In the genomic region with DNA sequence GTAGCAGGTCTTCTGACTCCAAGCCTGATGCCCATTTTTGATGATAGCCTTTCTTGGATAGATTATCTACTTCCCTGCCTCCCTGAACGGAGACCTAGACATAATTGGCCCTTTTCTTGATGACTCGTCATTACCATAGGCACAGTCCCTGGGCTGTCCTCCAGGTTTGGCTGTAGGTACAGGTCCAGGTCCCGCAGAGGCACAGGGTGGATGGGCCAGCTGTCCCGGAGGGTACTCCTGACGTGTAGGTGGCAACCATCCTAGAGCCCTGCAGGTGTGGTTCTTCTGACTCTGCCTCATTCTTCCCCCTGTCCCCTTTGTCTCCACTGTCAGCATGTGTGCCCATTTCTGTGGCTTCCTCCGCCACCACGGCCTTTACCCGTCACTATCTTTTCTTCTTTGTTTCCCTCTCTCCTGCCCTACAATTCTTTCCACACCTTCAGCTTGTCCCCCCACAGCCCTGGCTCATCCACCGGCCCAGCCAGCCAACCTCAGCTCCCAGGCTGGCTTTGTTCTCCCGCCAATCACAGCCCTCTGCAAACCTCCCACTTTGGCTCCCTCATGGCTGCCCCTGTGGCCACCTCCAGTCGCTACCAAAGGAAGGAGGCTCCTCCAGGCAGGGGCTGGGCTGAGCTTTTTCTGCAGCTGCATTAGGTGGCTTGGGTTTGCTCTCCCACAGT, we compare ENCODE assay signal across 13 cellular contexts.
DNase-seq lines count a peak whose midpoint lies in the region; ATAC-seq and TF ChIP-seq lines count a peak whose summit lies in the region.
"Had no signal": no experiment of that assay in that cellular context is flagged by ENCODE, and none has a peak within 500 bp of the region (broad histone marks: within the 10 kb centered on the region; RNA-seq: fewer than 3 reads in every experiment).

No MANE protein-coding gene starts in this region.

- in situ Hi-C loops in KBM-7 (cut with MboI; ENCODE audit: low pct_unique_long_range_greater_than_20kb, low sequenced_read_pairs), result no loop called here

- H3K9me3 ChIP-seq in heart left ventricle (no peaks in the 10 kb centered on the region), lower lobe of right lung (no peaks in the 10 kb centered on the region), thoracic aorta (no peaks in the 10 kb centered on the region)
- H3K9me3 ChIP-seq: Caco-2 had no signal

- H3K4me1 Mint-ChIP-seq in brain, result peaks cover 59% of the 10 kb centered on the region
- H3K4me1 Mint-ChIP-seq in activated CD4-positive, alpha-beta T cell treated with anti-CD3 and anti-CD28 coated beads, Interleukin-2, amount 10 ng/mL, durations not matched to agents 24 days and 14 days, result peaks cover 42% of the 10 kb centered on the region

- H3K9me3 Mint-ChIP-seq in brain, result no peaks in the 10 kb centered on the region
- peaks cover 13% of the 10 kb centered on the region for H3K9me3 Mint-ChIP-seq in activated CD4-positive, alpha-beta T cell treated with anti-CD3 and anti-CD28 coated beads, Interleukin-2, amount 10 ng/mL, durations not matched to agents 24 days and 14 days

- H3K4me3 ChIP-seq in heart left ventricle, result no peak overlapping the region
- no peak overlapping the region for H3K4me3 ChIP-seq in lower lobe of right lung
- no peak overlapping the region for H3K4me3 ChIP-seq in thoracic aorta

- DNase-seq in heart left ventricle (peak in 1 of 5 donors; percentile 40), Right ventricle myocardium inferior (ENCODE audit: missing footprints) (no peak), lower lobe of right lung (peak; percentile 38), thoracic aorta (ENCODE audit: low spot score) (no peak), KBM-7 (no peak), retina (no peak)
- DNase-seq in activated CD4-positive, alpha-beta T cell treated with anti-CD3 and anti-CD28 coated beads, Interleukin-2, amount 10 ng/mL, durations not matched to agents 24 days and 14 days, result no peak
- DNase-seq: activated CD4-positive, alpha-beta T cell treated with anti-CD3 and anti-CD28 coated beads for 48 hours; activated T-cell treated with anti-CD3 and anti-CD28 coated beads, Interleukin-2, amount 50 U/mL, for 48 hours; Caco-2; HCEC 1CT; stimulated activated CD4-positive, alpha-beta T cell treated with anti-CD3 and anti-CD28 coated beads, Interleukin-12 subunit alpha, Interleukin-12 subunit beta, amount 100 ng/mL, for 4 hours had no signal

- peaks cover 3% of the 10 kb centered on the region for H3K27me3 Mint-ChIP-seq in brain
- peaks cover 3% of the 10 kb centered on the region for H3K27me3 Mint-ChIP-seq in activated CD4-positive, alpha-beta T cell treated with anti-CD3 and anti-CD28 coated beads, Interleukin-2, amount 10 ng/mL, durations not matched to agents 24 days and 14 days

- ATAC-seq in heart left ventricle (no peak), Right ventricle myocardium inferior (no peak), lower lobe of right lung (no peak), thoracic aorta (ENCODE audit: insufficient number of reproducible peaks, low FRiP score, low read depth) (no peak)

- TF ChIP-seq CTCF in heart left ventricle (IDR thresholded peaks at IDR 0.05), result no peak
- no peak for TF ChIP-seq CTCF in brain (conservative IDR thresholded peaks at IDR 0.05)
- TF ChIP-seq CTCF in lower lobe of right lung (IDR thresholded peaks at IDR 0.05), result no peak
- no peak for TF ChIP-seq CTCF in thoracic aorta (IDR thresholded peaks at IDR 0.05)

- no peak for TF ChIP-seq POLR2A in heart left ventricle (IDR thresholded peaks at IDR 0.05)

- intact Hi-C loops in heart left ventricle (cut with DNase I), result loop anchor here in 4 of 10 donors (5.0 to 10.0 kb wide), 4 partner anchors 63 to 133 kb away; no protein-coding TSS in a partner anchor
- intact Hi-C loops in Right ventricle myocardium inferior (cut with DNase I), result no loop called here
- intact Hi-C loops in lower lobe of right lung (cut with DNase I), result no loop called here
- intact Hi-C loops in activated CD4-positive, alpha-beta T cell treated with anti-CD3 and anti-CD28 coated beads, Interleukin-2, amount 10 ng/mL, durations not matched to agents 24 days and 14 days (cut with micrococcal nuclease), result no loop called here

- peaks cover 35% of the 10 kb centered on the region for H3K36me3 Mint-ChIP-seq in brain
- no peaks in the 10 kb centered on the region for H3K36me3 Mint-ChIP-seq in activated CD4-positive, alpha-beta T cell treated with anti-CD3 and anti-CD28 coated beads, Interleukin-2, amount 10 ng/mL, durations not matched to agents 24 days and 14 days (ENCODE audit: low read depth)

- H3K4me1 ChIP-seq in heart left ventricle, result peaks cover 10 to 72% (median 59%) of the 10 kb centered on the region in 12 donors
- peaks cover 55% of the 10 kb centered on the region for H3K4me1 ChIP-seq in lower lobe of right lung
- peaks cover 23 to 59% of the 10 kb centered on the region in 2 donors for H3K4me1 ChIP-seq in thoracic aorta (ENCODE audit: control insufficient read depth in 1 of 2, low read depth in 2 of 2)
- H3K4me1 ChIP-seq: Caco-2 had no signal

- peak overlapping the region; percentile 31 to 86 (median 79) for H3K27ac Mint-ChIP-seq in brain
- H3K27ac Mint-ChIP-seq in activated CD4-positive, alpha-beta T cell treated with anti-CD3 and anti-CD28 coated beads, Interleukin-2, amount 10 ng/mL, durations not matched to agents 24 days and 14 days, result no peak overlapping the region

- WGBS in heart left ventricle, 4 donors, result 78 to 81% (median 79%) methylated on average over 11 of the region's 11 CpGs

- H3K27ac ChIP-seq in heart left ventricle (peak overlapping the region in 11 of 12 donors; percentile 12 to 84 (median 73)), lower lobe of right lung (peak overlapping the region; percentile 60), thoracic aorta (peak overlapping the region; percentile 16 to 25)

- H3K27me3 ChIP-seq in heart left ventricle, result no peaks in the 10 kb centered on the region
- H3K27me3 ChIP-seq in lower lobe of right lung (ENCODE audit: low read depth), result no peaks in the 10 kb centered on the region
- H3K27me3 ChIP-seq in thoracic aorta (replicated peaks; ENCODE audit: insufficient read depth), result no peaks in the 10 kb centered on the region

- no peak overlapping the region for H3K4me3 Mint-ChIP-seq in brain
- H3K4me3 Mint-ChIP-seq in activated CD4-positive, alpha-beta T cell treated with anti-CD3 and anti-CD28 coated beads, Interleukin-2, amount 10 ng/mL, durations not matched to agents 24 days and 14 days, result no peak overlapping the region

- H3K36me3 ChIP-seq in heart left ventricle (no peaks in the 10 kb centered on the region), lower lobe of right lung (no peaks in the 10 kb centered on the region), thoracic aorta (no peaks in the 10 kb centered on the region)

Comparison
In these comparisons a context has a peak if more than half of its experiments do, and no peak if none do; other contexts are left out.
1. H3K27ac ChIP-seq: peak in every context shown above with its lines; median percentile 73 in heart left ventricle; 60 in lower lobe of right lung; 20 in thoracic aorta.